Comparison of ENCODE assay signal across 21 cellular contexts in genomic region chr1:30649321-30649991, GRCh38.
DNase-seq lines count a peak whose midpoint lies in the region; ATAC-seq and TF ChIP-seq lines count a peak whose summit lies in the region.
"Had no signal": no experiment of that assay in that cellular context is flagged by ENCODE, and none has a peak within 500 bp of the region (broad histone marks: within the 10 kb centered on the region; RNA-seq: fewer than 3 reads in every experiment).

No MANE protein-coding gene starts in this region.

- TF ChIP-seq CTCF in RWPE1 (conservative IDR thresholded peaks at IDR 0.05; ENCODE audit: low read depth): no peak
- TF ChIP-seq CTCF in stomach (IDR thresholded peaks at IDR 0.05): no peak
- no peak for TF ChIP-seq CTCF in BE2C (IDR thresholded peaks at IDR 0.05; ENCODE audit: low read depth, low read length)

- H3K27ac Mint-ChIP-seq in activated CD4-positive, alpha-beta T cell treated with anti-CD3 and anti-CD28 coated beads, Interleukin-2, amount 10 ng/mL, durations not matched to agents 24 days and 14 days: peak overlapping the region; percentile 51
- H3K27ac Mint-ChIP-seq: activated CD4-positive, alpha-beta memory T cell treated with anti-CD3 and anti-CD28 coated beads for 36 hours; activated naive CD4-positive, alpha-beta T cell treated with anti-CD3 and anti-CD28 coated beads, Interleukin-2, amount 50 U/mL, for 72 hours had no signal

- H3K27ac ChIP-seq in RWPE1: peak overlapping the region; percentile 7; the same call in 1 of the 2 replicates
- H3K27ac ChIP-seq in stomach: peak overlapping the region in 2 of 5 donors; percentile 20 to 52
- H3K27ac ChIP-seq: BLaER1, SK-N-MC had no signal

- H3K4me3 Mint-ChIP-seq in activated CD4-positive, alpha-beta T cell treated with anti-CD3 and anti-CD28 coated beads, Interleukin-2, amount 10 ng/mL, durations not matched to agents 24 days and 14 days: no peak overlapping the region
- H3K4me3 Mint-ChIP-seq: activated CD4-positive, alpha-beta memory T cell treated with anti-CD3 and anti-CD28 coated beads for 36 hours; activated T-cell treated with anti-CD3 and anti-CD28 coated beads, Interleukin-2, amount 50 U/mL, for 4 hours; stimulated activated effector memory CD8-positive, alpha-beta T cell treated with anti-CD3 and anti-CD28 coated beads, Interleukin-12 subunit alpha, Interleukin-12 subunit beta, amount 100 ng/mL, for 72 hours had no signal

- ATAC-seq in SK-N-SH treated with all-trans-retinoic acid at 6 μM for 48 hours (no peak), GM19455 (IDR thresholded peaks at IDR 0.05; ENCODE audit: unreplicated experiment) (no peak)
- ATAC-seq: activated naive CD4-positive, alpha-beta T cell treated with anti-CD3 and anti-CD28 coated beads, Interleukin-2, amount 50 U/mL, for 72 hours; activated T-cell treated with anti-CD3 and anti-CD28 coated beads, Interleukin-2, amount 50 U/mL, for 4 hours; stimulated activated effector memory CD8-positive, alpha-beta T cell treated with anti-CD3 and anti-CD28 coated beads, Interleukin-12 subunit alpha, Interleukin-12 subunit beta, amount 100 ng/mL, for 72 hours had no signal

- H3K9me3 Mint-ChIP-seq in activated CD4-positive, alpha-beta T cell treated with anti-CD3 and anti-CD28 coated beads, Interleukin-2, amount 10 ng/mL, durations not matched to agents 24 days and 14 days: no peaks in the 10 kb centered on the region
- H3K9me3 Mint-ChIP-seq: activated CD4-positive, alpha-beta memory T cell treated with anti-CD3 and anti-CD28 coated beads for 36 hours; activated naive CD4-positive, alpha-beta T cell treated with anti-CD3 and anti-CD28 coated beads, Interleukin-2, amount 50 U/mL, for 72 hours; activated T-cell treated with anti-CD3 and anti-CD28 coated beads, Interleukin-2, amount 50 U/mL, for 4 hours; stimulated activated effector memory CD8-positive, alpha-beta T cell treated with anti-CD3 and anti-CD28 coated beads, Interleukin-12 subunit alpha, Interleukin-12 subunit beta, amount 100 ng/mL, for 72 hours had no signal

- no peaks in the 10 kb centered on the region for H3K4me1 Mint-ChIP-seq in activated CD4-positive, alpha-beta T cell treated with anti-CD3 and anti-CD28 coated beads, Interleukin-2, amount 10 ng/mL, durations not matched to agents 24 days and 14 days

- POLR2A ChIA-PET in RWPE1 (lab: Yijun Ruan, JAX; ENCODE audit: low non-redundant PET): no interaction called here

- no peak for DNase-seq in activated CD4-positive, alpha-beta T cell treated with anti-CD3 and anti-CD28 coated beads, Interleukin-2, amount 10 ng/mL, durations not matched to agents 24 days and 14 days
- DNase-seq in activated CD4-positive, alpha-beta T cell treated with anti-CD3 and anti-CD28 coated beads for 4 hours: no peak
- DNase-seq in RWPE1 (ENCODE audit: low spot score): peak; percentile 80
- DNase-seq in head of caudate nucleus: peak in 34 of 42 donors; percentile 20 to 84 (median 45)
- peak; percentile 59 for DNase-seq in stomach
- DNase-seq in BE2C: no peak
- DNase-seq: 8988T; activated CD4-positive, alpha-beta memory T cell treated with anti-CD3 and anti-CD28 coated beads for 36 hours; activated T-cell treated with anti-CD3 and anti-CD28 coated beads, Interleukin-2, amount 50 U/mL, for 4 hours; effector CD4-positive, alpha-beta T cell; hippocampal formation; Karpas-422; kidney glomerular epithelial cell; NCI-H146; trophoblast cell had no signal

- no peaks in the 10 kb centered on the region for H3K36me3 Mint-ChIP-seq in activated CD4-positive, alpha-beta T cell treated with anti-CD3 and anti-CD28 coated beads, Interleukin-2, amount 10 ng/mL, durations not matched to agents 24 days and 14 days (ENCODE audit: low read depth)
- H3K36me3 Mint-ChIP-seq: activated CD4-positive, alpha-beta memory T cell treated with anti-CD3 and anti-CD28 coated beads for 36 hours; activated naive CD4-positive, alpha-beta T cell treated with anti-CD3 and anti-CD28 coated beads, Interleukin-2, amount 50 U/mL, for 72 hours had no signal

- no peaks in the 10 kb centered on the region for H3K36me3 ChIP-seq in stomach
- H3K36me3 ChIP-seq in BE2C: no peaks in the 10 kb centered on the region
- H3K36me3 ChIP-seq: BLaER1 had no signal

- CTCF ChIA-PET in RWPE1 (lab: Yijun Ruan, JAX): interaction anchor here (0.6 to 0.7 kb wide), 2 partner anchors 34 to 35 kb away, joined by 3 read pairs; no protein-coding TSS in a partner anchor

- TF ChIP-seq EP300 in stomach (IDR thresholded peaks at IDR 0.05): no peak

- H3K9me3 ChIP-seq in stomach (peaks cover 0 to 8% (median 0%) of the 10 kb centered on the region in 4 donors), BE2C (no peaks in the 10 kb centered on the region)
- H3K9me3 ChIP-seq: BLaER1 had no signal

- TF ChIP-seq POLR2A in stomach (IDR thresholded peaks at IDR 0.05): no peak

- H3K4me3 ChIP-seq in stomach (no peak overlapping the region), BE2C (ENCODE audit: low read depth, low read length) (no peak overlapping the region)
- H3K4me3 ChIP-seq: BLaER1, SK-N-MC had no signal

- H3K4me1 ChIP-seq in stomach: peaks cover 0 to 9% (median 7%) of the 10 kb centered on the region in 4 donors
- peaks cover 3% of the 10 kb centered on the region; the same call in 1 of the 2 replicates for H3K4me1 ChIP-seq in BE2C
- H3K4me1 ChIP-seq: BLaER1 had no signal

- intact Hi-C loops in activated CD4-positive, alpha-beta T cell treated with anti-CD3 and anti-CD28 coated beads, Interleukin-2, amount 10 ng/mL, durations not matched to agents 24 days and 14 days (cut with micrococcal nuclease): no loop called here
- intact Hi-C loops in head of caudate nucleus (cut with DNase I) (no loop called here), stomach (cut with DNase I; ENCODE audit: low total_unique reads) (no loop called here)

- H3K27me3 Mint-ChIP-seq in activated CD4-positive, alpha-beta T cell treated with anti-CD3 and anti-CD28 coated beads, Interleukin-2, amount 10 ng/mL, durations not matched to agents 24 days and 14 days: peaks cover 2% of the 10 kb centered on the region

- H3K27me3 ChIP-seq in stomach (peaks cover 0 to 87% (median 5%) of the 10 kb centered on the region in 3 donors), BE2C (no peaks in the 10 kb centered on the region)

- 25 to 67% (median 32%) methylated on average over 6 to 8 of the region's 8 CpGs for WGBS in stomach, 5 donors

TF ChIP-seq in SK-N-SH treated with all-trans-retinoic acid at 6 μM for 48 hours, 23 proteins besides CTCF, POLR2A, EP300 and RAD21:
- no peak for TF ChIP-seq ZNF8 (CRISPR knock-in tag; IDR thresholded peaks at IDR 0.05)
- TF ChIP-seq RARB (CRISPR knock-in tag; IDR thresholded peaks at IDR 0.05): no peak

Comparison
In these comparisons a context has a peak if more than half of its experiments do, and no peak if none do; other contexts are left out.
1. DNase-seq: peak in RWPE1 (single experiment), head of caudate nucleus (34 of 42) and stomach (single experiment); none in activated CD4-positive, alpha-beta T cell treated with anti-CD3 and anti-CD28 coated beads, Interleukin-2, amount 10 ng/mL, durations not matched to agents 24 days and 14 days (single experiment), activated CD4-positive, alpha-beta T cell treated with anti-CD3 and anti-CD28 coated beads for 4 hours (0 of 2) and BE2C (single experiment).